Comparison of ENCODE assay signal across 20 cellular contexts in the genomic region with DNA sequence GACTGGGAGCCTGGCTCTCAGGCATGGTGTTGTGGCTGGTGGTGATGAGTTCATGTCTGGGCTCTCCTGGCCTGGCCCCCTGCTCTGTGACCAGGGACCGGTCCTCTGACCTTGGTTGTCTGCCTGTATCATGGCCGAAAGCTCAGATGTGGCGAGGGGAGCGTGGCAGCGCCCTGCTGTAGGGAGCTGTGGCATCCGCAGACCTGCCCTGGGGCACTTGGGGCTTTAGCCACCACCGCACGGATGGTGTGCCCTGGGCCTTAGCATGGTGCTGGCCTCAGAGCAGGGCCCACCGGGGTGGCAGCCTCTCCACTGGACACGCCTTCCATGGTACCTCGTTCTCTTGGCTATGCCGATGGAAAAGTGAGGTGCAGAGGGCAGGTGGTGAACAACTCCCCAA. TPM values are rescaled to one million over a fixed set of nuclear protein-coding genes. Genes with fewer than 3 reads are reported as not detected.
DNase-seq lines count a peak whose midpoint lies in the region; ATAC-seq and TF ChIP-seq lines count a peak whose summit lies in the region.
"Had no signal": no experiment of that assay in that cellular context is flagged by ENCODE, and none has a peak within 500 bp of the region (broad histone marks: within the 10 kb centered on the region; RNA-seq: fewer than 3 reads in every experiment).

No MANE protein-coding gene starts in this region.

- WGBS in sigmoid colon, 2 donors, result 96% methylated on average over 12 of the region's 12 CpGs

- no peaks in the 10 kb centered on the region for H3K36me3 Mint-ChIP-seq in activated CD4-positive, alpha-beta T cell treated with anti-CD3 and anti-CD28 coated beads, Interleukin-2, amount 10 ng/mL, durations not matched to agents 7 days and 5 days (ENCODE audit: low read depth)
- H3K36me3 Mint-ChIP-seq in CD14-positive monocyte, result peaks cover 62 to 91% of the 10 kb centered on the region in 2 donors

- H3K4me3 Mint-ChIP-seq in activated CD4-positive, alpha-beta T cell treated with anti-CD3 and anti-CD28 coated beads, Interleukin-2, amount 10 ng/mL, durations not matched to agents 7 days and 5 days, result no peak overlapping the region
- H3K4me3 Mint-ChIP-seq in CD14-positive monocyte, result no peak overlapping the region

- no peaks in the 10 kb centered on the region for H3K27me3 Mint-ChIP-seq in activated CD4-positive, alpha-beta T cell treated with anti-CD3 and anti-CD28 coated beads, Interleukin-2, amount 10 ng/mL, durations not matched to agents 7 days and 5 days
- peaks cover 0 to 4% (median 0%) of the 10 kb centered on the region in 3 donors for H3K27me3 Mint-ChIP-seq in CD14-positive monocyte (ENCODE audit: low read depth in 3 of 3)

- peaks cover 0 to 19% (median 17%) of the 10 kb centered on the region in 4 donors for H3K4me1 ChIP-seq in sigmoid colon

- H3K27ac Mint-ChIP-seq in activated CD4-positive, alpha-beta T cell treated with anti-CD3 and anti-CD28 coated beads, Interleukin-2, amount 10 ng/mL, durations not matched to agents 7 days and 5 days, result peak overlapping the region; percentile 50
- peak overlapping the region in 1 of 7 donors; percentile 70 for H3K27ac Mint-ChIP-seq in CD14-positive monocyte

- H3K9me3 ChIP-seq in sigmoid colon, result no peaks in the 10 kb centered on the region
- H3K9me3 ChIP-seq: SJSA1 had no signal

- no peak for DNase-seq in activated CD4-positive, alpha-beta T cell treated with anti-CD3 and anti-CD28 coated beads, Interleukin-2, amount 10 ng/mL, durations not matched to agents 7 days and 5 days
- no peak for DNase-seq in activated CD4-positive, alpha-beta T cell treated with anti-CD3 and anti-CD28 coated beads for 48 hours
- peak; percentile 42 for DNase-seq in CD14-positive monocyte (ENCODE audit: low spot score)
- DNase-seq in iPS-NIHi11 (ENCODE audit: low spot score), result peak; percentile 15
- DNase-seq in sigmoid colon, result peak; percentile 62
- DNase-seq in H4 (ENCODE audit: low spot score), result no peak
- no peak for DNase-seq in stimulated activated CD4-positive, alpha-beta T cell treated with anti-CD3 and anti-CD28 coated beads, Interleukin-15, amount 100 ng/mL, for 24 hours
- DNase-seq: DMS53; GDM1; KBM-7; NCI-H1092 treated with DMSO at 0.1 percent for 48 hours; NCI-H1436 treated with DMSO at 0.1 percent for 48 hours; NCI-H2029; NCI-H226; NCI-H510A treated with DMSO at 0.1 percent for 48 hours; NCI-H774; NK-92 treated with Interleukin-12 subunit alpha and Interleukin-12 subunit beta, amount 100 ng/mL, for 24 hours had no signal

- no peak overlapping the region for H3K4me3 ChIP-seq in sigmoid colon
- H3K4me3 ChIP-seq: SJSA1 had no signal

- intact Hi-C loops in CD14-positive monocyte (cut with micrococcal nuclease) (no loop called here), sigmoid colon (cut with DNase I) (no loop called here)

- no peaks in the 10 kb centered on the region for H3K4me1 Mint-ChIP-seq in activated CD4-positive, alpha-beta T cell treated with anti-CD3 and anti-CD28 coated beads, Interleukin-2, amount 10 ng/mL, durations not matched to agents 7 days and 5 days
- H3K4me1 Mint-ChIP-seq in CD14-positive monocyte, result no peaks in the 10 kb centered on the region

- H3K27me3 ChIP-seq in sigmoid colon, result no peaks in the 10 kb centered on the region
- H3K27me3 ChIP-seq: SJSA1 had no signal

- H3K27ac ChIP-seq in sigmoid colon, result peak overlapping the region in 2 of 4 donors; percentile 74 to 77
- H3K27ac ChIP-seq: 22Rv1, SJSA1 had no signal

- TF ChIP-seq POLR2A in sigmoid colon (IDR thresholded peaks at IDR 0.05), result no peak

- CTCF ChIA-PET in activated CD4-positive, alpha-beta T cell treated with anti-CD3 and anti-CD28 coated beads, Interleukin-2, amount 10 ng/mL, durations not matched to agents 7 days and 5 days (lab: Charles Lee), result no interaction called here

- H3K36me3 ChIP-seq in sigmoid colon, result peaks cover 63 to 98% (median 84%) of the 10 kb centered on the region in 4 donors

- no peak for TF ChIP-seq CTCF in CD14-positive monocyte (IDR thresholded peaks at IDR 0.05)
- TF ChIP-seq CTCF in sigmoid colon (IDR thresholded peaks at IDR 0.05), result no peak

- no peak for ATAC-seq in HG03342 (IDR thresholded peaks at IDR 0.05; ENCODE audit: unreplicated experiment)

- POLR2A ChIA-PET in activated CD4-positive, alpha-beta T cell treated with anti-CD3 and anti-CD28 coated beads, Interleukin-2, amount 10 ng/mL, durations not matched to agents 7 days and 5 days (lab: Charles Lee), result no interaction called here

- no peaks in the 10 kb centered on the region for H3K9me3 Mint-ChIP-seq in activated CD4-positive, alpha-beta T cell treated with anti-CD3 and anti-CD28 coated beads, Interleukin-2, amount 10 ng/mL, durations not matched to agents 7 days and 5 days
- H3K9me3 Mint-ChIP-seq in CD14-positive monocyte, result no peaks in the 10 kb centered on the region

- no peak for TF ChIP-seq EP300 in sigmoid colon (IDR thresholded peaks at IDR 0.05)

RNA-seq across cellular contexts. Expression of a gene that starts 16.8 kb away (rescaled TPM):
- total RNA-seq in activated CD4-positive, alpha-beta T cell treated with anti-CD3 and anti-CD28 coated beads, Interleukin-2, amount 10 ng/mL, durations not matched to agents 7 days and 5 days, result 10 to 100 TPM; 28.1 to 36.1 TPM
- polyA plus RNA-seq in CD14-positive monocyte (1 to 10 TPM; 1.0 to 1.3 TPM), sigmoid colon (10 to 100 TPM in 1 of 3 donors, 1 to 10 TPM in 2; 5.3 to 17.5 (median 5.4) TPM)
- total RNA-seq in sigmoid colon, result 10 to 100 TPM; 13.2 to 29.1 (median 18.6) TPM
- total RNA-seq in H4 (2014; rRNA removed; shearing (Covaris generic)), result 1.9 and 2.5 TPM in 2 replicates

RNA-seq across cellular contexts. Expression of a gene that starts 17.8 kb away (rescaled TPM):
- 10 to 100 TPM; 34.4 to 45.7 TPM for total RNA-seq in activated CD4-positive, alpha-beta T cell treated with anti-CD3 and anti-CD28 coated beads, Interleukin-2, amount 10 ng/mL, durations not matched to agents 7 days and 5 days
- polyA plus RNA-seq in CD14-positive monocyte (1 to 10 TPM; 5.1 to 6.9 TPM), sigmoid colon (10 to 100 TPM in 1 of 3 donors, 1 to 10 TPM in 2; 9.0 to 33.8 (median 9.7) TPM)
- 10 to 100 TPM in 1 of 4 donors, 1 to 10 TPM in 3; 7.6 to 15.6 (median 8.9) TPM for total RNA-seq in sigmoid colon
- 6.3 and 9.0 TPM in 2 replicates for total RNA-seq in H4 (2014; rRNA removed; shearing (Covaris generic))

RNA-seq across cellular contexts. Expression of a gene that starts 38.5 kb away (rescaled TPM):
- total RNA-seq in activated CD4-positive, alpha-beta T cell treated with anti-CD3 and anti-CD28 coated beads, Interleukin-2, amount 10 ng/mL, durations not matched to agents 7 days and 5 days, result 10 to 100 TPM; 53.9 to 57.0 TPM
- polyA plus RNA-seq in CD14-positive monocyte, result under 1 TPM; 0.65 to 0.81 TPM
- total RNA-seq in sigmoid colon, result 10 to 100 TPM; 14.5 to 35.7 (median 18.8) TPM
- 10 to 100 TPM in 1 of 3 donors, 1 to 10 TPM in 2; 3.2 to 22.3 (median 4.2) TPM for polyA plus RNA-seq in sigmoid colon
- total RNA-seq in H4 (2014; rRNA removed; shearing (Covaris generic)), result 5.3 and 6.7 TPM in 2 replicates

Comparison
In these comparisons a context has a peak if more than half of its experiments do, and no peak if none do; other contexts are left out.
1. DNase-seq: peak in CD14-positive monocyte (single experiment), iPS-NIHi11 (single experiment) and sigmoid colon (single experiment); none in activated CD4-positive, alpha-beta T cell treated with anti-CD3 and anti-CD28 coated beads, Interleukin-2, amount 10 ng/mL, durations not matched to agents 7 days and 5 days (single experiment), activated CD4-positive, alpha-beta T cell treated with anti-CD3 and anti-CD28 coated beads for 48 hours (single experiment), H4 (single experiment) and stimulated activated CD4-positive, alpha-beta T cell treated with anti-CD3 and anti-CD28 coated beads, Interleukin-15, amount 100 ng/mL, for 24 hours (single experiment).